In the genomic region with DNA sequence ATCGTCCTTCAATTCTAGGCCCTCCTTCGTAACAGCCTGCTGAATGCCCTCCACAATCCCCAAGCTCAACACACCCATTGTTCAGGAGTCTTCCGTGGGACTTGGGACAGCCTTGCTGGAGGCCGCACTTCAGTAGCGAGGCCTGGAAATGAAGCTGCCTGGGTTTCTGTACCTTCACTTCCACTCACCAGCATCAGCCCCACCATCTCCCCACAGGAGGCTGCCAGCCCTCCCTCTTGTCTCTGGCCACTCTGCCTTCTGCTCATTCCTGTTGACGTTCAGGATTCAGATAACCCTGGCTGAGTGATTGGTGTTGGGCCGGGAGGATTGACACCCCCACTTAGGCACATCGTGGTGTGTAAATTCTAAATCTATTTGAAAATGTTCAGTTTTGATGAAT, we compare ENCODE assay signal across 22 cellular contexts. TPM values are rescaled to one million over a fixed set of nuclear protein-coding genes. Genes with fewer than 3 reads are reported as not detected.
DNase-seq lines count a peak whose midpoint lies in the region; ATAC-seq and TF ChIP-seq lines count a peak whose summit lies in the region.
"Had no signal": no experiment of that assay in that cellular context is flagged by ENCODE, and none has a peak within 500 bp of the region (broad histone marks: within the 10 kb centered on the region; RNA-seq: fewer than 3 reads in every experiment).

No MANE protein-coding gene starts in this region.

- no peak overlapping the region for H2BK120ac ChIP-seq in mesenchymal stem cell (ENCODE audit: low read depth, low read length)

- H2BK15ac ChIP-seq in mesenchymal stem cell (ENCODE audit: low read depth, poor library complexity, severe bottlenecking) = peak overlapping the region; percentile 26

- H3K9me3 Mint-ChIP-seq in IgD-negative memory B cell = peaks cover 0 to 2% (median 0%) of the 10 kb centered on the region in 3 donors
- peaks cover 6% of the 10 kb centered on the region for H3K9me3 Mint-ChIP-seq in type B pancreatic cell
- H3K9me3 Mint-ChIP-seq: CD8-positive, alpha-beta T cell had no signal

- H3K4me3 ChIP-seq in BLaER1 treated with 17β-estradiol and CSF1 and Interleukin-3, amounts not matched to agents 10 nM and 100 nM = no peak overlapping the region
- no peak overlapping the region for H3K4me3 ChIP-seq in mesenchymal stem cell (ENCODE audit: insufficient read depth in 1 of 2, low read depth in 1 of 2, low read length in 2 of 2)
- H3K4me3 ChIP-seq: A549, K562, MG63 had no signal

- H4K91ac ChIP-seq in mesenchymal stem cell (ENCODE audit: low read length) = peak overlapping the region; percentile 25

- H3K36me3 Mint-ChIP-seq in IgD-negative memory B cell (no peaks in the 10 kb centered on the region), type B pancreatic cell (no peaks in the 10 kb centered on the region)
- H3K36me3 Mint-ChIP-seq: CD8-positive, alpha-beta T cell had no signal

- no peak overlapping the region for H2AFZ ChIP-seq in mesenchymal stem cell (ENCODE audit: low read depth, low read length)

- H2AK5ac ChIP-seq in mesenchymal stem cell (ENCODE audit: low read length, severe bottlenecking) = no peak overlapping the region

- no peak overlapping the region for H3K23ac ChIP-seq in mesenchymal stem cell (ENCODE audit: low read length in 2 of 2)

- H3K9ac ChIP-seq in BLaER1 treated with 17β-estradiol and CSF1 and Interleukin-3, amounts not matched to agents 10 nM and 100 nM = peak overlapping the region in 3 of 11 experiments; percentile 11 to 70 (median 47); a peak in 5 of 22 replicates
- no peak overlapping the region for H3K9ac ChIP-seq in mesenchymal stem cell (ENCODE audit: low read length)

- ATAC-seq in HG03108 (IDR thresholded peaks at IDR 0.05; ENCODE audit: unreplicated experiment) = no peak
- no peak for ATAC-seq in HG03045 (IDR thresholded peaks at IDR 0.05; ENCODE audit: unreplicated experiment)
- ATAC-seq: A549; CD8-positive, alpha-beta T cell; K562 had no signal

- H2BK12ac ChIP-seq in mesenchymal stem cell (ENCODE audit: low read length in 2 of 2) = peak overlapping the region in 1 of 2 experiments; percentile 31

- TF ChIP-seq CTCF in type B pancreatic cell (conservative IDR thresholded peaks at IDR 0.05) = no peak

- no peak overlapping the region for H3K14ac ChIP-seq in mesenchymal stem cell (ENCODE audit: low read length in 2 of 2)

- peaks cover 20 to 69% (median 44%) of the 10 kb centered on the region in 10 experiments for H3K4me1 ChIP-seq in BLaER1 treated with 17β-estradiol and CSF1 and Interleukin-3, amounts not matched to agents 10 nM and 100 nM
- no peaks in the 10 kb centered on the region for H3K4me1 ChIP-seq in mesenchymal stem cell (ENCODE audit: control insufficient read depth, insufficient read depth, low read depth, low read length)
- H3K4me1 ChIP-seq: BE2C had no signal

- H3K4me3 Mint-ChIP-seq in IgD-negative memory B cell = peak overlapping the region in 3 of 4 donors; percentile 10 to 85 (median 33)
- no peak overlapping the region for H3K4me3 Mint-ChIP-seq in type B pancreatic cell
- H3K4me3 Mint-ChIP-seq: CD8-positive, alpha-beta T cell had no signal

- no peaks in the 10 kb centered on the region for H4K20me1 ChIP-seq in BLaER1 treated with 17β-estradiol and CSF1 and Interleukin-3, amounts not matched to agents 10 nM and 100 nM

- H3K27ac ChIP-seq in BLaER1 treated with 17β-estradiol and CSF1 and Interleukin-3, amounts not matched to agents 10 nM and 100 nM = peak overlapping the region in 9 of 11 experiments; percentile 57 to 81 (median 72); a peak in 18 of 22 replicates
- no peak overlapping the region for H3K27ac ChIP-seq in mesenchymal stem cell (ENCODE audit: low read length, poor library complexity, severe bottlenecking)
- H3K27ac ChIP-seq: A549 had no signal

- H3K4me1 Mint-ChIP-seq in IgD-negative memory B cell = peaks cover 29 to 49% (median 48%) of the 10 kb centered on the region in 3 donors
- H3K4me1 Mint-ChIP-seq in type B pancreatic cell (ENCODE audit: unreplicated experiment) = peaks cover 17% of the 10 kb centered on the region

- H3K27me3 ChIP-seq in BLaER1 treated with 17β-estradiol and CSF1 and Interleukin-3, amounts not matched to agents 10 nM and 100 nM = no peaks in the 10 kb centered on the region; a peak in 1 of 22 replicates
- H3K27me3 ChIP-seq in mesenchymal stem cell (ENCODE audit: control insufficient read depth in 1 of 2, insufficient read depth in 1 of 2, low read length in 2 of 2) = no peaks in the 10 kb centered on the region
- H3K27me3 ChIP-seq: BE2C, MG63 had no signal

- intact Hi-C loops in posterior vena cava (cut with DNase I) = loop anchor here in 1 of 2 donors (5.0 kb wide), 1 partner anchor 635 kb away; no protein-coding TSS in a partner anchor

- H3K27me3 Mint-ChIP-seq in IgD-negative memory B cell (peaks cover 6% of the 10 kb centered on the region), type B pancreatic cell (peaks cover 10% of the 10 kb centered on the region)

- no peak overlapping the region for H2BK5ac ChIP-seq in mesenchymal stem cell (ENCODE audit: low read depth, low read length, poor library complexity, severe bottlenecking)

- H3K27ac Mint-ChIP-seq in IgD-negative memory B cell (peak overlapping the region; percentile 42 to 74 (median 60)), type B pancreatic cell (no peak overlapping the region)
- H3K27ac Mint-ChIP-seq: CD8-positive, alpha-beta T cell had no signal

- WGBS in mesenchymal stem cell = 81% methylated on average over 8 of the region's 8 CpGs

- H3K4ac ChIP-seq in mesenchymal stem cell (ENCODE audit: low read depth in 1 of 2, low read length in 2 of 2) = peak overlapping the region in 1 of 2 experiments; percentile 19

- H3K79me1 ChIP-seq in mesenchymal stem cell (replicated peaks; ENCODE audit: low read length, poor library complexity, severe bottlenecking) = no peaks in the 10 kb centered on the region

- peak overlapping the region; percentile 57 to 92 (median 82) for H3K4me2 ChIP-seq in BLaER1 treated with 17β-estradiol and CSF1 and Interleukin-3, amounts not matched to agents 10 nM and 100 nM
- H3K4me2 ChIP-seq in mesenchymal stem cell (ENCODE audit: low read length, poor library complexity, severe bottlenecking) = no peak overlapping the region
- H3K4me2 ChIP-seq: A549 had no signal

- DNase-seq in mesenchymal stem cell (no peak), posterior vena cava (ENCODE audit: low spot score) (peak; percentile 66), SW480 (ENCODE audit: low spot score) (no peak), type B pancreatic cell (ENCODE audit: extremely low spot score, unreplicated experiment) (no peak)
- DNase-seq: BE2C; Calu3; CD8-positive, alpha-beta T cell; DMS153; GOT3; HCEC 1CT; MG63; NCI-H1417; NCI-H187; NCI-H446; NCI-H526; SHP77 had no signal

- no peaks in the 10 kb centered on the region for H3K36me3 ChIP-seq in BLaER1 treated with 17β-estradiol and CSF1 and Interleukin-3, amounts not matched to agents 10 nM and 100 nM
- no peaks in the 10 kb centered on the region for H3K36me3 ChIP-seq in mesenchymal stem cell (ENCODE audit: control insufficient read depth in 1 of 2, insufficient read depth in 2 of 2, low read depth in 1 of 2, low read length in 2 of 2)
- H3K36me3 ChIP-seq: BE2C, MG63 had no signal

- no peak overlapping the region for H4K8ac ChIP-seq in mesenchymal stem cell (ENCODE audit: low read length)

- no peaks in the 10 kb centered on the region for H3K9me3 ChIP-seq in BLaER1 treated with 17β-estradiol and CSF1 and Interleukin-3, amounts not matched to agents 10 nM and 100 nM (replicated peaks in 1 of 11)
- H3K9me3 ChIP-seq in mesenchymal stem cell (ENCODE audit: control insufficient read depth, low read length) = no peaks in the 10 kb centered on the region
- H3K9me3 ChIP-seq: A549, BE2C, MG63 had no signal

- no peak overlapping the region for H3K18ac ChIP-seq in mesenchymal stem cell (ENCODE audit: low read depth in 1 of 2, low read length in 2 of 2)

RNA-seq across cellular contexts. Expression of a gene that starts 23.4 kb away (rescaled TPM):
- polyA plus RNA-seq in IgD-negative memory B cell = 0.18 TPM
- 111 TPM for polyA plus RNA-seq in mesenchymal stem cell (2013, experiment 1 of 2)
- polyA plus RNA-seq in mesenchymal stem cell (2013, experiment 2 of 2) = 109 TPM
- 10 to 100 TPM; 64.1 to 68.7 TPM for total RNA-seq in posterior vena cava
- 10.9 and 15.2 TPM in 2 replicates for total RNA-seq in type B pancreatic cell (ENCODE audit: low replicate concordance)
